16 cellular contexts compared by ENCODE assay signal in the genomic region with DNA sequence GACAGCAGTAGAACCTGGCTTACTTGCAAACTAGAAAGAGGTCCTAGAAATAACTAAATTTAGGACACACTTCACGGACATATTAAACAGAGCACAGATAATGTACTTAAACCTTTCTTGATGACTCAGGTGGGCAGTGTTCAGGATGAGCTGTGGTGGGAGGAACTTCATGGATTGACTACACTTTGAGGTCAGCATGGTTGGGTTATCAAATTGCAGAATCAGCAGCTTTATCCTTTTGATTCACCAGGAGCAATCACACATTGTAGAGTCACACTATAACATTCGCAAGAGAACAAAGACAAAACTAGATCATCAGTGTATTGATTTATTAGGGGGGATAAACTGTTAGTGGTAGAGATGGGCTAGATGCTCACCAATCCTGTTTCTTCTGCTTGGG. TPM values are rescaled to one million over a fixed set of nuclear protein-coding genes. Genes with fewer than 3 reads are reported as not detected.
DNase-seq lines count a peak whose midpoint lies in the region; ATAC-seq and TF ChIP-seq lines count a peak whose summit lies in the region.
"Had no signal": no experiment of that assay in that cellular context is flagged by ENCODE, and none has a peak within 500 bp of the region (broad histone marks: within the 10 kb centered on the region; RNA-seq: fewer than 3 reads in every experiment).

No MANE protein-coding gene starts in this region.

- ATAC-seq in CD4-positive, alpha-beta T cell (ENCODE audit: poor library complexity), result no peak
- peak; percentile 53 for ATAC-seq in activated naive CD8-positive, alpha-beta T cell treated with anti-CD3 and anti-CD28 coated beads, Interleukin-2, amount 50 U/mL, for 24 hours
- ATAC-seq in naive thymus-derived CD4-positive, alpha-beta T cell, result no peak
- ATAC-seq in HG03108 (IDR thresholded peaks at IDR 0.05; ENCODE audit: unreplicated experiment) (no peak), HG03097 (IDR thresholded peaks at IDR 0.05; ENCODE audit: low FRiP score, unreplicated experiment) (no peak)

- H3K4me2 ChIP-seq in DOHH2 (ENCODE audit: low read length), result peak overlapping the region; percentile 33

- H3K36me3 Mint-ChIP-seq in CD4-positive, alpha-beta T cell (ENCODE audit: low read depth), result no peaks in the 10 kb centered on the region
- peaks cover 2% of the 10 kb centered on the region for H3K36me3 Mint-ChIP-seq in activated naive CD8-positive, alpha-beta T cell treated with anti-CD3 and anti-CD28 coated beads, Interleukin-2, amount 50 U/mL, for 24 hours (ENCODE audit: low read depth)
- peaks cover 0 to 13% (median 3%) of the 10 kb centered on the region in 5 donors for H3K36me3 Mint-ChIP-seq in naive thymus-derived CD4-positive, alpha-beta T cell

- intact Hi-C loops in CD4-positive, alpha-beta T cell (cut with DNase I, micrococcal nuclease), result no loop called here
- intact Hi-C loops in naive thymus-derived CD4-positive, alpha-beta T cell (cut with micrococcal nuclease), result no loop called here

- peaks cover 5% of the 10 kb centered on the region for H3K9me3 Mint-ChIP-seq in CD4-positive, alpha-beta T cell
- H3K9me3 Mint-ChIP-seq in activated naive CD8-positive, alpha-beta T cell treated with anti-CD3 and anti-CD28 coated beads, Interleukin-2, amount 50 U/mL, for 24 hours, result peaks cover 11% of the 10 kb centered on the region
- H3K9me3 Mint-ChIP-seq in naive thymus-derived CD4-positive, alpha-beta T cell, result peaks cover 2 to 20% (median 6%) of the 10 kb centered on the region in 11 donors

- no peaks in the 10 kb centered on the region for H3K9me2 ChIP-seq in DOHH2 (replicated peaks; ENCODE audit: control insufficient read depth, low read length)

- peaks cover 12% of the 10 kb centered on the region for H3K4me1 ChIP-seq in DOHH2 (ENCODE audit: control insufficient read depth, low read length)
- H3K4me1 ChIP-seq in naive thymus-derived CD4-positive, alpha-beta T cell (ENCODE audit: control insufficient read depth in 2 of 2, insufficient read depth in 2 of 2, low read length in 2 of 2), result no peaks in the 10 kb centered on the region
- H3K4me1 ChIP-seq: colonic mucosa, foreskin keratinocyte had no signal

- peaks cover 86% of the 10 kb centered on the region for H3K27me3 Mint-ChIP-seq in CD4-positive, alpha-beta T cell
- H3K27me3 Mint-ChIP-seq in activated naive CD8-positive, alpha-beta T cell treated with anti-CD3 and anti-CD28 coated beads, Interleukin-2, amount 50 U/mL, for 24 hours, result peaks cover 66% of the 10 kb centered on the region
- H3K27me3 Mint-ChIP-seq in naive thymus-derived CD4-positive, alpha-beta T cell, result peaks cover 63 to 77% (median 70%) of the 10 kb centered on the region in 5 donors

- H3K36me3 ChIP-seq in DOHH2 (ENCODE audit: control insufficient read depth, low read length), result no peaks in the 10 kb centered on the region
- no peaks in the 10 kb centered on the region for H3K36me3 ChIP-seq in naive thymus-derived CD4-positive, alpha-beta T cell (ENCODE audit: control insufficient read depth in 2 of 3, insufficient read depth in 3 of 3, low read length in 3 of 3)
- H3K36me3 ChIP-seq: colonic mucosa, vagina, WERI-Rb-1 had no signal

- H3K4me3 Mint-ChIP-seq in CD4-positive, alpha-beta T cell, result peak overlapping the region; percentile 44
- peak overlapping the region; percentile 57 for H3K4me3 Mint-ChIP-seq in activated naive CD8-positive, alpha-beta T cell treated with anti-CD3 and anti-CD28 coated beads, Interleukin-2, amount 50 U/mL, for 24 hours
- H3K4me3 Mint-ChIP-seq in naive thymus-derived CD4-positive, alpha-beta T cell, result peak overlapping the region in 9 of 10 donors; percentile 61 to 79 (median 71)

- no peak overlapping the region for H3K4me3 ChIP-seq in DOHH2 (ENCODE audit: low read length)
- H3K4me3 ChIP-seq in naive thymus-derived CD4-positive, alpha-beta T cell (ENCODE audit: low read length), result no peak overlapping the region

- no peak for TF ChIP-seq CTCF in CD4-positive, alpha-beta T cell (IDR thresholded peaks at IDR 0.05)
- no peak for TF ChIP-seq CTCF in DOHH2 (IDR thresholded peaks at IDR 0.05; ENCODE audit: low read depth, low read length, poor library complexity, severe bottlenecking)

- H3F3A ChIP-seq in DOHH2 (ENCODE audit: control insufficient read depth, insufficient read depth), result no peaks in the 10 kb centered on the region

- DNase-seq in CD4-positive, alpha-beta T cell, result no peak
- DNase-seq in activated naive CD8-positive, alpha-beta T cell treated with anti-CD3 and anti-CD28 coated beads, Interleukin-2, amount 50 U/mL, for 24 hours, result no peak
- DNase-seq in naive thymus-derived CD4-positive, alpha-beta T cell, result no peak
- no peak for DNase-seq in middle frontal gyrus (ENCODE audit: extremely low spot score, low spot score)
- DNase-seq: AML-193; colonic mucosa; foreskin keratinocyte; HCEC 1CT; KBM-7; MV-4-11; stimulated activated CD4-positive, alpha-beta T cell treated with anti-CD3 and anti-CD28 coated beads, Interleukin-1b, Interleukin-23, amount 100 ng/mL, for 48 hours; WERI-Rb-1 had no signal

- H3K4me1 Mint-ChIP-seq in CD4-positive, alpha-beta T cell (ENCODE audit: low read depth), result peaks cover 11% of the 10 kb centered on the region
- H3K4me1 Mint-ChIP-seq in activated naive CD8-positive, alpha-beta T cell treated with anti-CD3 and anti-CD28 coated beads, Interleukin-2, amount 50 U/mL, for 24 hours, result peaks cover 20% of the 10 kb centered on the region
- peaks cover 8 to 16% (median 13%) of the 10 kb centered on the region in 7 donors for H3K4me1 Mint-ChIP-seq in naive thymus-derived CD4-positive, alpha-beta T cell

- no peak overlapping the region for H3K27ac Mint-ChIP-seq in CD4-positive, alpha-beta T cell
- H3K27ac Mint-ChIP-seq in activated naive CD8-positive, alpha-beta T cell treated with anti-CD3 and anti-CD28 coated beads, Interleukin-2, amount 50 U/mL, for 24 hours, result no peak overlapping the region
- H3K27ac Mint-ChIP-seq in naive thymus-derived CD4-positive, alpha-beta T cell, result no peak overlapping the region

- CTCF ChIA-PET in CD4-positive, alpha-beta T cell (lab: Charles Lee), result no interaction called here
- CTCF ChIA-PET in naive thymus-derived CD4-positive, alpha-beta T cell (lab: Charles Lee), result no interaction called here

- no peak overlapping the region for H3K27ac ChIP-seq in CD4-positive, alpha-beta T cell (ENCODE audit: low read depth, low read length)
- no peak overlapping the region for H3K27ac ChIP-seq in DOHH2 (ENCODE audit: low read depth, low read length)
- no peak overlapping the region for H3K27ac ChIP-seq in naive thymus-derived CD4-positive, alpha-beta T cell (ENCODE audit: low read depth, low read length)
- H3K27ac ChIP-seq: colonic mucosa, foreskin keratinocyte, vagina, WERI-Rb-1 had no signal

- H3K27me3 ChIP-seq in CD4-positive, alpha-beta T cell (ENCODE audit: control insufficient read depth, insufficient read depth, low read length), result peaks cover 24% of the 10 kb centered on the region
- H3K27me3 ChIP-seq in DOHH2 (ENCODE audit: control insufficient read depth, low read length), result peaks cover 38% of the 10 kb centered on the region
- H3K27me3 ChIP-seq in naive thymus-derived CD4-positive, alpha-beta T cell (ENCODE audit: control insufficient read depth in 2 of 2, insufficient read depth in 2 of 2, low read length in 2 of 2), result no peaks in the 10 kb centered on the region
- H3K27me3 ChIP-seq: vagina had no signal

- no peaks in the 10 kb centered on the region for H3K79me2 ChIP-seq in DOHH2 (ENCODE audit: control insufficient read depth, low read length)

- no peaks in the 10 kb centered on the region for H3K9me3 ChIP-seq in CD4-positive, alpha-beta T cell (ENCODE audit: control insufficient read depth, low read length)
- H3K9me3 ChIP-seq in DOHH2 (ENCODE audit: control insufficient read depth, insufficient read depth, low read length), result 0 out of 2 replicates have a peak, but pooled peaks cover 2% of the 10 kb centered on the region
- H3K9me3 ChIP-seq in naive thymus-derived CD4-positive, alpha-beta T cell (ENCODE audit: control insufficient read depth in 2 of 3, low read length in 3 of 3), result peaks cover 0 to 3% (median 0%) of the 10 kb centered on the region in 3 experiments
- H3K9me3 ChIP-seq: colonic mucosa, vagina had no signal

- no peaks in the 10 kb centered on the region for H4K20me1 ChIP-seq in DOHH2 (ENCODE audit: control insufficient read depth, insufficient read depth, low read depth, low read length)

- POLR2A ChIA-PET in CD4-positive, alpha-beta T cell (lab: Charles Lee), result no interaction called here
- POLR2A ChIA-PET in naive thymus-derived CD4-positive, alpha-beta T cell (lab: Charles Lee), result no interaction called here

RNA-seq across cellular contexts. Expression of a gene that starts 38.6 kb away (rescaled TPM):
- 10 to 100 TPM; 18.9 to 20.5 TPM for total RNA-seq in CD4-positive, alpha-beta T cell
- 10 to 100 TPM; 24.3 to 58.8 (median 29.9) TPM for total RNA-seq in naive thymus-derived CD4-positive, alpha-beta T cell
- polyA plus RNA-seq in naive thymus-derived CD4-positive, alpha-beta T cell, result 10 to 100 TPM; 28.3 to 32.2 TPM
